Comparison of ENCODE assay signal across 12 cellular contexts in the genomic region with DNA sequence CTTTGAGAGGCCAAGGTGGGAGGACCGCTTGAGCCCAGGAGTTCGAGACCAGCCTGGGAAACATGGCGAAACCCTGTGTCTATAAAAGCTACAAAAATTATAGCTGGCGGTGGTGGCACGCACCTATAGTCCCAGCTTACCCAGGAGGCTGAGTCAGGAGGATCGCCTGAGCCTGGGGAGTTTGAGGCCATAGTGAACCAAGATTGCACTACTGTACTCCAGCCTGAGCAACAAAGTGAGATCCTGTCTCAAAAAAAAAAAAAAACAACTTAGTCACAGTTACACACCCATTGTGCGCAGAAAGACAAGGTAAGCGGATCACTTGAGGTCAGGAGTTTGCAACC. TPM values are rescaled to one million over a fixed set of nuclear protein-coding genes. Genes with fewer than 3 reads are reported as not detected.
DNase-seq lines count a peak whose midpoint lies in the region; ATAC-seq and TF ChIP-seq lines count a peak whose summit lies in the region.
"Had no signal": no experiment of that assay in that cellular context is flagged by ENCODE, and none has a peak within 500 bp of the region (broad histone marks: within the 10 kb centered on the region; RNA-seq: fewer than 3 reads in every experiment).

No MANE protein-coding gene starts in this region.

- no peaks in the 10 kb centered on the region for H3K9me3 ChIP-seq in stomach
- H3K9me3 ChIP-seq: gastrocnemius medialis, thoracic aorta had no signal

- ATAC-seq in activated naive CD8-positive, alpha-beta T cell treated with anti-CD3 and anti-CD28 coated beads, Interleukin-2, amount 50 U/mL, for 24 hours: no peak
- ATAC-seq: gastrocnemius medialis had no signal

- H3K27me3 Mint-ChIP-seq in activated CD4-positive, alpha-beta T cell treated with anti-CD3 and anti-CD28 coated beads, Interleukin-2, amount 10 ng/mL, durations not matched to agents 7 days and 5 days: no peaks in the 10 kb centered on the region
- H3K27me3 Mint-ChIP-seq in activated naive CD8-positive, alpha-beta T cell treated with anti-CD3 and anti-CD28 coated beads, Interleukin-2, amount 50 U/mL, for 24 hours: no peaks in the 10 kb centered on the region

- H3K4me3 ChIP-seq in stomach: no peak overlapping the region

- CTCF ChIA-PET in activated CD4-positive, alpha-beta T cell treated with anti-CD3 and anti-CD28 coated beads, Interleukin-2, amount 10 ng/mL, durations not matched to agents 7 days and 5 days (lab: Charles Lee): interaction anchor here (1.6 kb wide), 1 partner anchor 27 kb away, joined by 3 read pairs; no protein-coding TSS in a partner anchor

- peak overlapping the region; percentile 96 for H3K27ac Mint-ChIP-seq in activated CD4-positive, alpha-beta T cell treated with anti-CD3 and anti-CD28 coated beads, Interleukin-2, amount 10 ng/mL, durations not matched to agents 7 days and 5 days
- peak overlapping the region; percentile 98 for H3K27ac Mint-ChIP-seq in activated naive CD8-positive, alpha-beta T cell treated with anti-CD3 and anti-CD28 coated beads, Interleukin-2, amount 50 U/mL, for 24 hours

- H3K4me1 ChIP-seq in stomach: no peaks in the 10 kb centered on the region
- H3K4me1 ChIP-seq: gastrocnemius medialis had no signal

- intact Hi-C loops in stomach (cut with DNase I; ENCODE audit: low total_unique reads): no loop called here

- peaks cover 34% of the 10 kb centered on the region for H3K4me1 Mint-ChIP-seq in activated CD4-positive, alpha-beta T cell treated with anti-CD3 and anti-CD28 coated beads, Interleukin-2, amount 10 ng/mL, durations not matched to agents 7 days and 5 days
- H3K4me1 Mint-ChIP-seq in activated naive CD8-positive, alpha-beta T cell treated with anti-CD3 and anti-CD28 coated beads, Interleukin-2, amount 50 U/mL, for 24 hours: peaks cover 26% of the 10 kb centered on the region

- 94 to 97% (median 96%) methylated on average over 8 of the region's 8 CpGs for WGBS in stomach, 5 donors

- no peaks in the 10 kb centered on the region for H3K36me3 ChIP-seq in stomach
- H3K36me3 ChIP-seq: gastrocnemius medialis, thoracic aorta had no signal

- no peak for DNase-seq in activated CD4-positive, alpha-beta T cell treated with anti-CD3 and anti-CD28 coated beads, Interleukin-2, amount 10 ng/mL, durations not matched to agents 7 days and 5 days
- DNase-seq in activated CD4-positive, alpha-beta T cell treated with anti-CD3 and anti-CD28 coated beads for 4 hours: no peak
- DNase-seq in activated naive CD8-positive, alpha-beta T cell treated with anti-CD3 and anti-CD28 coated beads, Interleukin-2, amount 50 U/mL, for 24 hours: no peak
- DNase-seq in stomach (no peak), COR-L47 (lab: John Stamatoyannopoulos, UW) (no peak)
- no peak for DNase-seq in activated effector memory CD4-positive, alpha-beta T cell treated with anti-CD3 and anti-CD28 coated beads, Interleukin-2, amount 50 U/mL, for 16 hours
- DNase-seq: cortex of kidney, gastrocnemius medialis, left cardiac atrium, NCI-H1694 treated with DMSO at 0.1 percent for 48 hours had no signal

- H3K9me3 Mint-ChIP-seq in activated CD4-positive, alpha-beta T cell treated with anti-CD3 and anti-CD28 coated beads, Interleukin-2, amount 10 ng/mL, durations not matched to agents 7 days and 5 days: no peaks in the 10 kb centered on the region
- no peaks in the 10 kb centered on the region for H3K9me3 Mint-ChIP-seq in activated naive CD8-positive, alpha-beta T cell treated with anti-CD3 and anti-CD28 coated beads, Interleukin-2, amount 50 U/mL, for 24 hours

- H3K27ac ChIP-seq in stomach: peak overlapping the region in 3 of 5 donors; percentile 64 to 80 (median 64)
- H3K27ac ChIP-seq: gastrocnemius medialis, thoracic aorta had no signal

- peaks cover 5% of the 10 kb centered on the region for H3K36me3 Mint-ChIP-seq in activated CD4-positive, alpha-beta T cell treated with anti-CD3 and anti-CD28 coated beads, Interleukin-2, amount 10 ng/mL, durations not matched to agents 7 days and 5 days (ENCODE audit: low read depth)
- H3K36me3 Mint-ChIP-seq in activated naive CD8-positive, alpha-beta T cell treated with anti-CD3 and anti-CD28 coated beads, Interleukin-2, amount 50 U/mL, for 24 hours (ENCODE audit: low read depth): peaks cover 4% of the 10 kb centered on the region

- peak overlapping the region; percentile 93 for H3K4me3 Mint-ChIP-seq in activated CD4-positive, alpha-beta T cell treated with anti-CD3 and anti-CD28 coated beads, Interleukin-2, amount 10 ng/mL, durations not matched to agents 7 days and 5 days
- peak overlapping the region; percentile 91 for H3K4me3 Mint-ChIP-seq in activated naive CD8-positive, alpha-beta T cell treated with anti-CD3 and anti-CD28 coated beads, Interleukin-2, amount 50 U/mL, for 24 hours

- no peak for TF ChIP-seq CTCF in stomach (IDR thresholded peaks at IDR 0.05)

- no peak for TF ChIP-seq POLR2A in stomach (IDR thresholded peaks at IDR 0.05)

- H3K27me3 ChIP-seq in stomach: peaks cover 0 to 41% (median 0%) of the 10 kb centered on the region in 3 donors

- TF ChIP-seq EP300 in stomach (IDR thresholded peaks at IDR 0.05): no peak

- POLR2A ChIA-PET in activated CD4-positive, alpha-beta T cell treated with anti-CD3 and anti-CD28 coated beads, Interleukin-2, amount 10 ng/mL, durations not matched to agents 7 days and 5 days (lab: Charles Lee): no interaction called here

RNA-seq across cellular contexts. Expression of a gene that starts 0.7 kb away (rescaled TPM):
- 100 to 1,000 TPM in 1 of 2 experiments, 10 to 100 TPM in 1; 100.0 to 104 TPM for total RNA-seq in activated CD4-positive, alpha-beta T cell treated with anti-CD3 and anti-CD28 coated beads, Interleukin-2, amount 10 ng/mL, durations not matched to agents 7 days and 5 days
- 10 to 100 TPM in 1 of 5 donors, 1 to 10 TPM in 2, under 1 TPM in 2; 0.45 to 15.2 (median 1.1) TPM for total RNA-seq in stomach
- polyA plus RNA-seq in stomach: 1 to 10 TPM; 2.5 to 3.1 (median 2.9) TPM
- total RNA-seq: osteoblast had no signal

RNA-seq across cellular contexts. Expression of a gene that starts 18.2 kb away (rescaled TPM):
- under 1 TPM; 0.33 to 0.64 TPM for total RNA-seq in activated CD4-positive, alpha-beta T cell treated with anti-CD3 and anti-CD28 coated beads, Interleukin-2, amount 10 ng/mL, durations not matched to agents 7 days and 5 days
- 100 to 1,000 TPM in 1 of 5 donors, 10 to 100 TPM in 3, 1 to 10 TPM in 1; 7.6 to 203 (median 46.1) TPM for total RNA-seq in stomach
- polyA plus RNA-seq in stomach: 10 to 100 TPM; 34.3 to 66.6 (median 51.9) TPM
- total RNA-seq: left cardiac atrium, osteoblast had no signal

RNA-seq across cellular contexts. Expression of a gene that starts 19.8 kb away (rescaled TPM):
- total RNA-seq in activated CD4-positive, alpha-beta T cell treated with anti-CD3 and anti-CD28 coated beads, Interleukin-2, amount 10 ng/mL, durations not matched to agents 7 days and 5 days: 1 to 10 TPM; 1.2 to 2.5 TPM
- 1 to 10 TPM in 2 of 5 donors, under 1 TPM in 1, not detected in 2; 0.89 to 3.9 (median 1.1) TPM for total RNA-seq in stomach
- under 1 TPM in 2 of 3 donors, not detected in 1; 0.76 to 0.85 TPM for polyA plus RNA-seq in stomach
- total RNA-seq: osteoblast, thoracic aorta had no signal

RNA-seq across cellular contexts. Expression of a gene that starts 22.7 kb away (rescaled TPM):
- total RNA-seq in activated CD4-positive, alpha-beta T cell treated with anti-CD3 and anti-CD28 coated beads, Interleukin-2, amount 10 ng/mL, durations not matched to agents 7 days and 5 days: 10 to 100 TPM; 19.4 to 24.8 TPM
- total RNA-seq in stomach: 100 to 1,000 TPM in 1 of 5 donors, 10 to 100 TPM in 4; 20.7 to 191 (median 60.1) TPM
- 10 to 100 TPM; 30.8 to 42.5 (median 34.2) TPM for polyA plus RNA-seq in stomach

RNA-seq across cellular contexts. Expression of a gene that starts 48.5 kb away (rescaled TPM):
- total RNA-seq in activated CD4-positive, alpha-beta T cell treated with anti-CD3 and anti-CD28 coated beads, Interleukin-2, amount 10 ng/mL, durations not matched to agents 7 days and 5 days: 1 to 10 TPM; 1.1 to 1.5 TPM
- total RNA-seq in stomach: not detected
- polyA plus RNA-seq in stomach: under 1 TPM in 1 of 3 donors, not detected in 2; 0.85 TPM

Comparison
In these comparisons a context has a peak if more than half of its experiments do, and no peak if none do; other contexts are left out.
1. RNA of a gene that starts 0.7 kb away (total RNA-seq): 100.0 to 104 TPM in activated CD4-positive, alpha-beta T cell treated with anti-CD3 and anti-CD28 coated beads, Interleukin-2, amount 10 ng/mL, durations not matched to agents 7 days and 5 days; 0.45 to 15.2 TPM in stomach; every median in the first group is over 4 times any median in the second.
2. RNA of a gene that starts 18.2 kb away (total RNA-seq): 7.6 to 203 TPM in stomach; 0.33 to 0.64 TPM in activated CD4-positive, alpha-beta T cell treated with anti-CD3 and anti-CD28 coated beads, Interleukin-2, amount 10 ng/mL, durations not matched to agents 7 days and 5 days; every median in the first group is over 4 times any median in the second.